ENCODE assay signal across 23 cellular contexts in genomic region chr2:232174662-232175061, GRCh38.
DNase-seq lines count a peak whose midpoint lies in the region; ATAC-seq and TF ChIP-seq lines count a peak whose summit lies in the region.
"Had no signal": no experiment of that assay in that cellular context is flagged by ENCODE, and none has a peak within 500 bp of the region (broad histone marks: within the 10 kb centered on the region; RNA-seq: fewer than 3 reads in every experiment).

No MANE protein-coding gene starts in this region.

- H3K36me3 ChIP-seq in left ventricle myocardium inferior: peaks cover 8% of the 10 kb centered on the region
- H3K36me3 ChIP-seq: BE2C had no signal

- no peaks in the 10 kb centered on the region for H3K9me3 ChIP-seq in left ventricle myocardium inferior (replicated peaks)
- H3K9me3 ChIP-seq: BE2C had no signal

- peaks cover 21% of the 10 kb centered on the region for H3K36me3 Mint-ChIP-seq in nephron progenitor cell (ENCODE audit: low read depth)

- H3K9me3 Mint-ChIP-seq in nephron progenitor cell: peaks cover 13% of the 10 kb centered on the region

- peak overlapping the region; percentile 45 for H3K27ac Mint-ChIP-seq in nephron progenitor cell
- H3K27ac Mint-ChIP-seq: CD14-positive monocyte had no signal

- H3K4me3 Mint-ChIP-seq in nephron progenitor cell: no peak overlapping the region
- H3K4me3 Mint-ChIP-seq: CD14-positive monocyte, H9 had no signal

- DNase-seq in left ventricle myocardium inferior (no peak), Right ventricle myocardium inferior (ENCODE audit: missing footprints) (no peak), glomerular endothelial cell (ENCODE audit: extremely low read depth, low read depth, low spot score) (peak; percentile 22), nephron progenitor cell (no peak), NCI-H2107 (lab: John Stamatoyannopoulos, UW) (no peak)
- DNase-seq in activated T-cell treated with anti-CD3 and anti-CD28 coated beads, Interleukin-2, amount 50 U/mL, for 1 hour: no peak
- DNase-seq: 8988T, ACHN, BE2C, Calu3, DMS79 treated with DMSO at 0.1 percent for 48 hours, GF-D8, H9, Kasumi-1, NCI-H1092 treated with DMSO at 0.1 percent for 48 hours, NCI-H1436, NCI-H187, NCI-H524, NCI-H748 treated with DMSO at 0.1 percent for 48 hours, SJCRH30 had no signal

- H3K27me3 ChIP-seq in left ventricle myocardium inferior (ENCODE audit: low read depth): no peaks in the 10 kb centered on the region
- H3K27me3 ChIP-seq: BE2C, SJCRH30 had no signal

- H3K4me1 ChIP-seq in left ventricle myocardium inferior: peaks cover 17% of the 10 kb centered on the region
- H3K4me1 ChIP-seq: BE2C, SJCRH30 had no signal

- no peak for ATAC-seq in Right ventricle myocardium inferior
- no peak for ATAC-seq in GM21447 (IDR thresholded peaks at IDR 0.05; ENCODE audit: unreplicated experiment)
- ATAC-seq: HepG2 had no signal

- H3K27me3 Mint-ChIP-seq in nephron progenitor cell (ENCODE audit: low read depth, poor library complexity): no peaks in the 10 kb centered on the region

- no peak overlapping the region for H3K4me3 ChIP-seq in left ventricle myocardium inferior
- H3K4me3 ChIP-seq: SJCRH30 had no signal

- H3K27ac ChIP-seq in left ventricle myocardium inferior (replicated peaks): peak overlapping the region; percentile 42
- H3K27ac ChIP-seq: SJCRH30 had no signal

- H3K4me1 Mint-ChIP-seq in nephron progenitor cell: no peaks in the 10 kb centered on the region
- H3K4me1 Mint-ChIP-seq: CD14-positive monocyte had no signal

- intact Hi-C loops in left ventricle myocardium inferior (cut with micrococcal nuclease) (no loop called here), Right ventricle myocardium inferior (cut with DNase I) (no loop called here)

- TF ChIP-seq CTCF in left ventricle myocardium inferior (IDR thresholded peaks at IDR 0.05; ENCODE audit: borderline replicate concordance) (no peak), nephron progenitor cell (IDR thresholded peaks at IDR 0.05) (no peak)
